Comparison of ENCODE assay signal across 18 cellular contexts in genomic region chr14:56271988-56272387, GRCh38.
DNase-seq lines count a peak whose midpoint lies in the region; ATAC-seq and TF ChIP-seq lines count a peak whose summit lies in the region.
"Had no signal": no experiment of that assay in that cellular context is flagged by ENCODE, and none has a peak within 500 bp of the region (broad histone marks: within the 10 kb centered on the region; RNA-seq: fewer than 3 reads in every experiment).

No MANE protein-coding gene starts in this region.

- H3K4me3 Mint-ChIP-seq in glutamatergic neuron (ENCODE audit: unreplicated experiment) = no peak overlapping the region
- H3K4me3 Mint-ChIP-seq: T-helper 2 cell treated with Interferon-gamma antibody and Interleukin-4, amounts not matched to agents 5 μg/mL and 100 μg/mL, for 36 hours had no signal

- H3K27ac Mint-ChIP-seq in glutamatergic neuron (ENCODE audit: unreplicated experiment) = peak overlapping the region; percentile 67
- H3K27ac Mint-ChIP-seq: T-helper 2 cell treated with Interferon-gamma antibody and Interleukin-4, amounts not matched to agents 5 μg/mL and 100 μg/mL, for 36 hours had no signal

- H3K36me3 ChIP-seq in body of pancreas (replicated peaks in 1 of 2; ENCODE audit: insufficient read depth in 1 of 2, low read depth in 2 of 2) = no peaks in the 10 kb centered on the region
- H3K36me3 ChIP-seq in OCI-LY7 (ENCODE audit: insufficient read depth, low read length) = no peaks in the 10 kb centered on the region
- H3K36me3 ChIP-seq: tibial nerve had no signal

- 83 to 87% methylated on average over 6 of the region's 6 CpGs for WGBS in body of pancreas, 2 donors

- H3K9me2 ChIP-seq in OCI-LY7 (ENCODE audit: insufficient read depth, low read length) = no peaks in the 10 kb centered on the region

- intact Hi-C loops in body of pancreas (cut with DNase I) = no loop called here
- intact Hi-C loops in OCI-LY7 (cut with micrococcal nuclease; ENCODE audit: unreplicated experiment) = no loop called here

- H4K20me1 ChIP-seq in OCI-LY7 (ENCODE audit: insufficient read depth, low read length) = no peaks in the 10 kb centered on the region

- CTCF ChIA-PET in OCI-LY7 (lab: Charles Lee; ENCODE audit: unreplicated experiment) = no interaction called here

- H3K4me1 ChIP-seq in body of pancreas (peaks cover 11% of the 10 kb centered on the region), OCI-LY7 (ENCODE audit: insufficient read depth, low read length, poor library complexity, severe bottlenecking) (no peaks in the 10 kb centered on the region)

- BruUV-seq in OCI-LY7 (replicated peaks; lab: Mats Ljungman, UMichigan) = no TSS peak

- POLR2A ChIA-PET in OCI-LY7 (lab: Charles Lee) = no interaction called here

- no peak overlapping the region for H3K4me3 ChIP-seq in body of pancreas
- no peak overlapping the region for H3K4me3 ChIP-seq in OCI-LY7 (ENCODE audit: low read depth, low read length, poor library complexity, severe bottlenecking)
- H3K4me3 ChIP-seq: tibial nerve had no signal

- no peak for TF ChIP-seq POLR2A in body of pancreas (IDR thresholded peaks at IDR 0.05)

- no peak overlapping the region for H2AFZ ChIP-seq in OCI-LY7 (ENCODE audit: low read length)

- no peak for TF ChIP-seq CTCF in glutamatergic neuron (IDR thresholded peaks at IDR 0.05; ENCODE audit: partially characterized antibody, unreplicated experiment)
- no peak for TF ChIP-seq CTCF in body of pancreas (IDR thresholded peaks at IDR 0.05)
- no peak for TF ChIP-seq CTCF in OCI-LY7 (conservative IDR thresholded peaks at IDR 0.05; ENCODE audit: low read length)

- peaks cover 2% of the 10 kb centered on the region for H3K27me3 Mint-ChIP-seq in glutamatergic neuron (ENCODE audit: unreplicated experiment)

- H3K4me2 ChIP-seq in OCI-LY7 (ENCODE audit: low read length) = no peak overlapping the region

- H3K9me3 ChIP-seq in body of pancreas = no peaks in the 10 kb centered on the region
- no peaks in the 10 kb centered on the region for H3K9me3 ChIP-seq in OCI-LY7 (ENCODE audit: low read length)
- H3K9me3 ChIP-seq: tibial nerve had no signal

- DNase-seq in A172 (ENCODE audit: low spot score) = peak; percentile 34
- peak; percentile 8 for DNase-seq in HPDE6-E6E7 (ENCODE audit: extremely low spot score)
- peak; percentile 75 for DNase-seq in astrocyte of the hippocampus (ENCODE audit: low read depth, low spot score)
- no peak for DNase-seq in glutamatergic neuron
- DNase-seq in body of pancreas = no peak
- no peak for DNase-seq in OCI-LY7 (ENCODE audit: low spot score)
- DNase-seq in NCI-H2227 treated with DMSO at 0.1 percent for 48 hours (lab: John Stamatoyannopoulos, UW) = no peak
- DNase-seq: ACHN; activated CD4-positive, alpha-beta T cell treated with anti-CD3 and anti-CD28 coated beads, Interleukin-2, amount 50 U/mL, for 1 hour; DMS53; GOT3; MM.1S; NCI-H345; posterior cingulate gyrus had no signal

- peaks cover 26% of the 10 kb centered on the region for H3K4me1 Mint-ChIP-seq in glutamatergic neuron (ENCODE audit: low read depth, unreplicated experiment)

- peaks cover 5% of the 10 kb centered on the region for H3K9me3 Mint-ChIP-seq in glutamatergic neuron (ENCODE audit: unreplicated experiment)
- H3K9me3 Mint-ChIP-seq: T-helper 2 cell treated with Interferon-gamma antibody and Interleukin-4, amounts not matched to agents 5 μg/mL and 100 μg/mL, for 36 hours had no signal

- ATAC-seq in body of pancreas = no peak
- no peak for ATAC-seq in HG03469 (IDR thresholded peaks at IDR 0.05; ENCODE audit: unreplicated experiment)
- ATAC-seq: esophagus mucosa had no signal

- no peaks in the 10 kb centered on the region for H3K27me3 ChIP-seq in body of pancreas
- H3K27me3 ChIP-seq: tibial nerve had no signal

- no peaks in the 10 kb centered on the region for H3K79me2 ChIP-seq in OCI-LY7 (ENCODE audit: insufficient read depth, low read depth, low read length)

- H3K36me3 Mint-ChIP-seq in glutamatergic neuron (ENCODE audit: unreplicated experiment) = no peaks in the 10 kb centered on the region

- H3K27ac ChIP-seq in body of pancreas (no peak overlapping the region), OCI-LY7 (ENCODE audit: low read depth, low read length, poor library complexity, severe bottlenecking) (no peak overlapping the region)

Comparison
In these comparisons a context has a peak if more than half of its experiments do, and no peak if none do; other contexts are left out.
1. DNase-seq: peak in A172 (single experiment), HPDE6-E6E7 (single experiment) and astrocyte of the hippocampus (single experiment); none in glutamatergic neuron (single experiment), body of pancreas (0 of 4), OCI-LY7 (single experiment) and NCI-H2227 treated with DMSO at 0.1 percent for 48 hours (single experiment).